ENCODE assay signal across 12 cellular contexts in the genomic region with DNA sequence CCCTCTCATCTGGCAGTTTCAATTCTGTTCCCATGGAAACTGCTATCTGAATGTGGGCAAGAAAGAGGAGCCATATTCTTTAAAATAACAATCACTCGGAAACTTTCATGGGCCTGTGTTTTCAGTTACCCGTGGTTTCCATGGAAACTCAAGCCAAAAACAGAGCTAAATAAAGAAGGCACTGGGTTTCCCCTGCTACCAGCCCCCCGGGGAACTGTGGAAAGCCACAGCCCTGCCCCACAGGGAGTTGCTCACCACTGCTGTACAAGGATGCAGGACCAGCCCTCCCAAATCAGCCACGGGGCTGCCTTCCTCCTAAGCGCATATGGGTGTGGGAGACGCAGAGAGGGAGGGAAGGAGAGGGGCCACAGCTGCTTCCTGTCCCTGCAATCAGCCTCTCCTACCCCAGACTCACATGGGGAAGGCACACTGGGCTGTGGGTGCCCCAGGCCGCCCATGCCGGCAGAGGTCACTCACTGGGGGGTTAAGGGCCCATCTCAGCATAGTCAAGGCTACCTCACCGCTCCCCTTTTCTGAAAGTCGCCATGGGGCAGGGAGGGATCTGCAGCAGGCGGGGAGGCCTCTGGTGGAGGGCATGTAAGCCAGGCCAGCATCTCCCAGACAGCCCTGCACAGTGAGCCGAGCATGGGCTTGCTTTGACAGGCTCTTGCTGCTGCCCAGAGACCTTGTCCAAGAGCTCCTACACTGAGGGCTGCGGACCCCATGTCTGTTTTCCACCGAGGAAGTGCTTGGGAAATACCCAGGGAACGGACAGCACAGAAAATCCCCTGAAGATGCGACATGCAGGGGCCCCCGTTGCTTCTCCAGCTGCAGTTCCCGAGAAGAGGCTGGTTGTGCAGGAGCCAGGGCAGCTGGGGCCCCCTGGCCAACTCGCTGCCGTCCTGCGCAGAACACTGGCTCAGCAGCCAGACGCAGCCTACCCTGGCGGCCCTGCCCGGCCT.
A peak's percentile ranks its signal among the peaks of the same experiment; 100 is the strongest.
DNase-seq lines count a peak whose midpoint lies in the region; ATAC-seq, FAIRE-seq and TF ChIP-seq lines count a peak whose summit lies in the region.
"Had no signal": no experiment of that assay in that cellular context is flagged by ENCODE, and none has a peak within 500 bp of the region (broad histone marks: within the 10 kb centered on the region; RNA-seq: fewer than 3 reads in every experiment).

No MANE protein-coding gene starts in this region.

- FAIRE-seq in HTR-8/SVneo (lab: Jason Lieb, UNC), result no peak
- FAIRE-seq: small intestine had no signal

- no peaks in the 10 kb centered on the region for H3K36me3 ChIP-seq in ectodermal cell (ENCODE audit: control insufficient read depth, insufficient read depth, low read length)
- H3K36me3 ChIP-seq: cardiac muscle cell had no signal

- no peaks in the 10 kb centered on the region for H3K9me3 ChIP-seq in ectodermal cell (ENCODE audit: control insufficient read depth, low read length)

- H3K27me3 ChIP-seq in ectodermal cell (ENCODE audit: control insufficient read depth, insufficient read depth, low read length, poor library complexity, severe bottlenecking), result no peaks in the 10 kb centered on the region
- H3K27me3 ChIP-seq: cardiac muscle cell had no signal

- H3K4me1 Mint-ChIP-seq in natural killer cell treated with Interleukin-12 subunit alpha and Interleukin-12 subunit beta and Interleukin-15 and Interleukin-18, amount 100 ng/mL, for 72 hours (ENCODE audit: low read depth in 2 of 2), result peaks cover 0 to 8% of the 10 kb centered on the region in 2 donors
- H3K4me1 Mint-ChIP-seq in natural killer cell, result peaks cover 5 to 12% of the 10 kb centered on the region in 2 donors

- H3K36me3 Mint-ChIP-seq in natural killer cell treated with Interleukin-12 subunit alpha and Interleukin-12 subunit beta and Interleukin-15 and Interleukin-18, amount 100 ng/mL, for 72 hours, result no peaks in the 10 kb centered on the region
- no peaks in the 10 kb centered on the region for H3K36me3 Mint-ChIP-seq in natural killer cell

- no peak overlapping the region for H3K27ac Mint-ChIP-seq in natural killer cell treated with Interleukin-12 subunit alpha and Interleukin-12 subunit beta and Interleukin-15 and Interleukin-18, amount 100 ng/mL, for 72 hours
- no peak overlapping the region for H3K27ac Mint-ChIP-seq in natural killer cell

- 58 to 62% methylated on average over 24 of the region's 24 CpGs for WGBS in ectodermal cell, 2 experiments

- H3K4me3 Mint-ChIP-seq in natural killer cell treated with Interleukin-12 subunit alpha and Interleukin-12 subunit beta and Interleukin-15 and Interleukin-18, amount 100 ng/mL, for 72 hours, result no peak overlapping the region
- H3K4me3 Mint-ChIP-seq in natural killer cell, result no peak overlapping the region

- H3K4me3 ChIP-seq in ectodermal cell (ENCODE audit: insufficient read depth, low read depth, low read length), result no peak overlapping the region
- H3K4me3 ChIP-seq: cardiac muscle cell had no signal

- ATAC-seq in natural killer cell treated with Interleukin-12 subunit alpha and Interleukin-12 subunit beta and Interleukin-15 and Interleukin-18, amount 100 ng/mL, for 72 hours, result peak in 1 of 2 donors; percentile 21
- ATAC-seq in natural killer cell (no peak), HG03354 (IDR thresholded peaks at IDR 0.05; ENCODE audit: poor library complexity, severe bottlenecking, unreplicated experiment) (peak; percentile 80), GM19467 (IDR thresholded peaks at IDR 0.05; ENCODE audit: unreplicated experiment) (no peak), GM18861 (IDR thresholded peaks at IDR 0.05; ENCODE audit: unreplicated experiment) (no peak)

- TF ChIP-seq CTCF in natural killer cell (IDR thresholded peaks at IDR 0.05), result no peak

- H3K4me1 ChIP-seq in ectodermal cell (ENCODE audit: control insufficient read depth, insufficient read depth, low read length), result peaks cover 20% of the 10 kb centered on the region

- peaks cover 22 to 34% of the 10 kb centered on the region in 2 donors for H3K27me3 Mint-ChIP-seq in natural killer cell treated with Interleukin-12 subunit alpha and Interleukin-12 subunit beta and Interleukin-15 and Interleukin-18, amount 100 ng/mL, for 72 hours
- peaks cover 21 to 31% of the 10 kb centered on the region in 2 donors for H3K27me3 Mint-ChIP-seq in natural killer cell (ENCODE audit: low read depth in 2 of 2)

- no peaks in the 10 kb centered on the region for H3K9me3 Mint-ChIP-seq in natural killer cell treated with Interleukin-12 subunit alpha and Interleukin-12 subunit beta and Interleukin-15 and Interleukin-18, amount 100 ng/mL, for 72 hours
- H3K9me3 Mint-ChIP-seq in natural killer cell, result no peaks in the 10 kb centered on the region

- intact Hi-C loops in natural killer cell (cut with micrococcal nuclease), result no loop called here

- peak; percentile 15 for DNase-seq in natural killer cell treated with Interleukin-12 subunit alpha and Interleukin-12 subunit beta and Interleukin-15 and Interleukin-18, amount 100 ng/mL, for 72 hours (ENCODE audit: low spot score)
- no peak for DNase-seq in natural killer cell
- DNase-seq in NCI-H2196 (lab: John Stamatoyannopoulos, UW; ENCODE audit: unreplicated experiment), result no peak
- no peak for DNase-seq in HTR-8/SVneo (ENCODE audit: insufficient read length, low spot score)
- DNase-seq: activated CD4-positive, CD25-positive, alpha-beta regulatory T cell; NCI-H1694; small intestine had no signal

- H3K27ac ChIP-seq in ectodermal cell (ENCODE audit: insufficient read depth, low read depth, low read length, poor library complexity, severe bottlenecking), result peak overlapping the region; percentile 55
- H3K27ac ChIP-seq: cardiac muscle cell had no signal
